10 cellular contexts compared by ENCODE assay signal in the genomic region with DNA sequence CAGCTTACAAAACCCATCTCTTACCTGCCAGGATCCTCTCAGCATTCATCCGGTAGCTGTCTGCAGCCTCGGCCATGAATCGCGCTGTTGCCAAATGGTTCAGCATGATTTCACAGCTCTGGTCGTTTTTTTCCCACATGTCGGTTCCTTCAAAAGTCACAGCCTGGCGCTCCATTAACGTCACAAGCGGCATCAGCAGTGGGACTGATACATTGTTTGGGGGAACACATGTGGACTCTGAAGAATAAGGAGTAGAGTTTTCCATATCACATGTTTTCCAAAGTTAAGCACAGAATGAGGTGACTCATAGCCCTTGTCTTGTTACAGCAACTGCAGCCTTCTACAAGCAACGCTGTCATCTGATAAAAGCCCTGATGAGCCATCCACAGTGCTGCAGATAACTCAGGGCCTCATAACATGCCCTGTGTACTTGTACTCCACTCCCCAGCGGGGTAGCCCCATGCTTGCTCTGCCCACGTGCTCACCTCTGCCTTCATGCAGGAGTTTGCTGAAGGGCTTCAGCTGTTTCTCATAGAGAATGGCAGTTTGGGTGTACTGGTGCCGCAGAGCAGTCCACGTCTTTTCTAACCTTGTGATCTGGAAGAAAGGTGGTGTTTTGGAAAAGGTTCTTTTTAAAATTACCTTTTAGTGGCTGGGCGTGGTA.
DNase-seq lines count a peak whose midpoint lies in the region; ATAC-seq, FAIRE-seq and TF ChIP-seq lines count a peak whose summit lies in the region.
"Had no signal": no experiment of that assay in that cellular context is flagged by ENCODE, and none has a peak within 500 bp of the region (broad histone marks: within the 10 kb centered on the region; RNA-seq: fewer than 3 reads in every experiment).

No MANE protein-coding gene starts in this region.

- H3K4me3 ChIP-seq in AG10803 (ENCODE audit: low read length) = no peak overlapping the region

- DNase-seq in AG10803 (ENCODE audit: low read depth) (peak; percentile 76), myocyte (ENCODE audit: low read depth) (peak; percentile 80), DMS53 treated with DMSO at 0.1 percent for 48 hours (lab: John Stamatoyannopoulos, UW; ENCODE audit: unreplicated experiment) (no peak), GM12892 (ENCODE audit: insufficient read length) (no peak)
- DNase-seq: activated naive CD8-positive, alpha-beta T cell treated with anti-CD3 and anti-CD28 coated beads, Interleukin-2, amount 10 ng/mL, durations not matched to agents 7 days and 5 days; T-helper 1 cell had no signal

- TF ChIP-seq CTCF in AG10803 (conservative IDR thresholded peaks at IDR 0.05; ENCODE audit: low read length) = no peak

- no peak for TF ChIP-seq POLR2A in GM12892 (IDR thresholded peaks at IDR 0.05; ENCODE audit: low read depth, low read length)

- ATAC-seq in esophagus mucosa (peak; percentile 93), HG03342 (IDR thresholded peaks at IDR 0.05; ENCODE audit: unreplicated experiment) (no peak), GM21619 (IDR thresholded peaks at IDR 0.05; ENCODE audit: unreplicated experiment) (no peak)

- FAIRE-seq in GM12892 (lab: Jason Lieb, UNC) = no peak

TF ChIP-seq in PFSK-1, 5 proteins besides CTCF, POLR2A, EP300 and RAD21:
- TF ChIP-seq FOXP2 (optimal IDR thresholded peaks at IDR 0.05; ENCODE audit: borderline replicate concordance, extremely low read depth, extremely low read length, insufficient read depth) = peak; percentile 63
- TF ChIP-seq TAF1 (IDR thresholded peaks at IDR 0.05; ENCODE audit: borderline replicate concordance, insufficient read depth, low read length) = peak; percentile 13; the same call in 1 of the 2 replicates
- TF ChIP-seq SIN3A (IDR thresholded peaks at IDR 0.05; ENCODE audit: borderline replicate concordance, insufficient read depth, low read length) = peak; percentile 68; the same call in 1 of the 2 replicates
- TF ChIP-seq, protein P1, sequence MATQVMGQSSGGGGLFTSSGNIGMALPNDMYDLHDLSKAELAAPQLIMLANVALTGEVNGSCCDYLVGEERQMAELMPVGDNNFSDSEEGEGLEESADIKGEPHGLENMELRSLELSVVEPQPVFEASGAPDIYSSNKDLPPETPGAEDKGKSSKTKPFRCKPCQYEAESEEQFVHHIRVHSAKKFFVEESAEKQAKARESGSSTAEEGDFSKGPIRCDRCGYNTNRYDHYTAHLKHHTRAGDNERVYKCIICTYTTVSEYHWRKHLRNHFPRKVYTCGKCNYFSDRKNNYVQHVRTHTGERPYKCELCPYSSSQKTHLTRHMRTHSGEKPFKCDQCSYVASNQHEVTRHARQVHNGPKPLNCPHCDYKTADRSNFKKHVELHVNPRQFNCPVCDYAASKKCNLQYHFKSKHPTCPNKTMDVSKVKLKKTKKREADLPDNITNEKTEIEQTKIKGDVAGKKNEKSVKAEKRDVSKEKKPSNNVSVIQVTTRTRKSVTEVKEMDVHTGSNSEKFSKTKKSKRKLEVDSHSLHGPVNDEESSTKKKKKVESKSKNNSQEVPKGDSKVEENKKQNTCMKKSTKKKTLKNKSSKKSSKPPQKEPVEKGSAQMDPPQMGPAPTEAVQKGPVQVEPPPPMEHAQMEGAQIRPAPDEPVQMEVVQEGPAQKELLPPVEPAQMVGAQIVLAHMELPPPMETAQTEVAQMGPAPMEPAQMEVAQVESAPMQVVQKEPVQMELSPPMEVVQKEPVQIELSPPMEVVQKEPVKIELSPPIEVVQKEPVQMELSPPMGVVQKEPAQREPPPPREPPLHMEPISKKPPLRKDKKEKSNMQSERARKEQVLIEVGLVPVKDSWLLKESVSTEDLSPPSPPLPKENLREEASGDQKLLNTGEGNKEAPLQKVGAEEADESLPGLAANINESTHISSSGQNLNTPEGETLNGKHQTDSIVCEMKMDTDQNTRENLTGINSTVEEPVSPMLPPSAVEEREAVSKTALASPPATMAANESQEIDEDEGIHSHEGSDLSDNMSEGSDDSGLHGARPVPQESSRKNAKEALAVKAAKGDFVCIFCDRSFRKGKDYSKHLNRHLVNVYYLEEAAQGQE (IDR thresholded peaks at IDR 0.05; ENCODE audit: insufficient read depth in 1 of 2, low read depth in 2 of 2, low read length in 2 of 2) = peak in 1 of 2 experiments; percentile 58; a peak in 1 of 4 replicates
- peak; percentile 46 for TF ChIP-seq POLR2AphosphoS5 (IDR thresholded peaks at IDR 0.05; ENCODE audit: low read depth, low read length)

Comparison
In these comparisons a context has a peak if more than half of its experiments do, and no peak if none do; other contexts are left out.
1. DNase-seq: peak in AG10803 (single experiment) and myocyte (single experiment); none in DMS53 treated with DMSO at 0.1 percent for 48 hours (single experiment) and GM12892 (single experiment).